Comparison of ENCODE assay signal across 17 cellular contexts in genomic region chr6:44011350-44011925, GRCh38.
DNase-seq lines count a peak whose midpoint lies in the region; ATAC-seq, FAIRE-seq and TF ChIP-seq lines count a peak whose summit lies in the region.
"Had no signal": no experiment of that assay in that cellular context is flagged by ENCODE, and none has a peak within 500 bp of the region (broad histone marks: within the 10 kb centered on the region; RNA-seq: fewer than 3 reads in every experiment).

No MANE protein-coding gene starts in this region.

- no peak overlapping the region for H3K9ac ChIP-seq in kidney (ENCODE audit: low read length in 2 of 2)

- no peak for TF ChIP-seq POLR2A in gastrocnemius medialis (IDR thresholded peaks at IDR 0.05)

- TF ChIP-seq CTCF in gastrocnemius medialis (IDR thresholded peaks at IDR 0.05 in 4 of 5, conservative IDR thresholded peaks at IDR 0.05 in 1 of 5) (no peak), kidney (IDR thresholded peaks at IDR 0.05; ENCODE audit: borderline replicate concordance, extremely low read depth, insufficient read depth) (no peak)

- no peak for ATAC-seq in gastrocnemius medialis

- no peak for FAIRE-seq in kidney (lab: Jason Lieb, UNC)
- FAIRE-seq: small intestine had no signal

- no peaks in the 10 kb centered on the region for H3K27me3 ChIP-seq in gastrocnemius medialis
- H3K27me3 ChIP-seq: vagina had no signal

- H3K4me1 ChIP-seq in gastrocnemius medialis (peaks cover 24 to 28% of the 10 kb centered on the region in 2 donors), kidney (ENCODE audit: control insufficient read depth in 1 of 2, insufficient read depth in 1 of 2, low read depth in 1 of 2, low read length in 2 of 2) (peaks cover 6% of the 10 kb centered on the region in 2 donors)
- H3K4me1 ChIP-seq: vagina had no signal

- in situ Hi-C loops in gastrocnemius medialis (cut with MboI; ENCODE audit: low sequenced_read_pairs in 4 of 4) = no loop called here

- H3K27ac ChIP-seq in gastrocnemius medialis (peak overlapping the region; percentile 36 to 93 (median 68)), kidney (ENCODE audit: low read depth in 2 of 2, low read length in 2 of 2) (peak overlapping the region in 1 of 2 donors; percentile 55)
- H3K27ac ChIP-seq: dorsolateral prefrontal cortex, stomach, vagina had no signal

- H3K4me3 Mint-ChIP-seq in dendritic cell treated with granulocyte-macrophage colony-stimulating factor and Interleukin-4, amounts not matched to agents 40 ng/mL and 50 ng/mL, for 4 days = no peak overlapping the region
- no peak overlapping the region for H3K4me3 Mint-ChIP-seq in activated T-helper 1 cell treated with anti-CD3 and anti-CD28 coated beads, Interleukin-12 subunit alpha, Interleukin-12 subunit beta, Interleukin-2, Interleukin-4 antibody, amounts not matched to agents 30 ng/mL and 10 ng/mL and 1 ng/mL, durations not matched to agents 14 hours and 24 hours and 36 hours
- H3K4me3 Mint-ChIP-seq: activated CD4-positive, alpha-beta T cell treated with anti-CD3 and anti-CD28 coated beads, Interleukin-2, amount 10 ng/mL, durations not matched to agents 7 days and 5 days; activated T-cell treated with anti-CD3 and anti-CD28 coated beads, Interleukin-2, amount 50 U/mL, for 4 hours; neural crest cell; T-helper 2 cell treated with Interferon-gamma antibody and Interleukin-4, amounts not matched to agents 5 μg/mL and 100 μg/mL, for 36 hours had no signal

- H3K36me3 Mint-ChIP-seq in dendritic cell treated with granulocyte-macrophage colony-stimulating factor and Interleukin-4, amounts not matched to agents 40 ng/mL and 50 ng/mL, for 4 days (ENCODE audit: low read depth) = peaks cover 8% of the 10 kb centered on the region
- no peaks in the 10 kb centered on the region for H3K36me3 Mint-ChIP-seq in activated T-helper 1 cell treated with anti-CD3 and anti-CD28 coated beads, Interleukin-12 subunit alpha, Interleukin-12 subunit beta, Interleukin-2, Interleukin-4 antibody, amounts not matched to agents 30 ng/mL and 10 ng/mL and 1 ng/mL, durations not matched to agents 14 hours and 24 hours and 36 hours (ENCODE audit: low read depth)

- intact Hi-C loops in dendritic cell treated with granulocyte-macrophage colony-stimulating factor and Interleukin-4, amounts not matched to agents 40 ng/mL and 50 ng/mL, for 4 days (cut with micrococcal nuclease) = no loop called here
- intact Hi-C loops in gastrocnemius medialis (cut with DNase I; ENCODE audit: low total_unique reads) (no loop called here), kidney (cut with DNase I) (no loop called here)
- intact Hi-C loops in activated T-helper 1 cell treated with anti-CD3 and anti-CD28 coated beads, Interleukin-12 subunit alpha, Interleukin-12 subunit beta, Interleukin-2, Interleukin-4 antibody, amounts not matched to agents 30 ng/mL and 10 ng/mL and 1 ng/mL, durations not matched to agents 14 hours and 24 hours and 36 hours (cut with micrococcal nuclease) = no loop called here

- H3K36me3 ChIP-seq in gastrocnemius medialis = no peaks in the 10 kb centered on the region
- H3K36me3 ChIP-seq in kidney (ENCODE audit: control insufficient read depth in 1 of 2, insufficient read depth in 2 of 2, low read length in 2 of 2) = no peaks in the 10 kb centered on the region
- H3K36me3 ChIP-seq: stomach, vagina had no signal

- H3K9me3 ChIP-seq in gastrocnemius medialis (no peaks in the 10 kb centered on the region), kidney (ENCODE audit: control insufficient read depth in 1 of 2, low read length in 2 of 2) (no peaks in the 10 kb centered on the region)
- H3K9me3 ChIP-seq: stomach, vagina had no signal

- H3K27me3 Mint-ChIP-seq in dendritic cell treated with granulocyte-macrophage colony-stimulating factor and Interleukin-4, amounts not matched to agents 40 ng/mL and 50 ng/mL, for 4 days = peaks cover 45% of the 10 kb centered on the region
- H3K27me3 Mint-ChIP-seq in activated T-helper 1 cell treated with anti-CD3 and anti-CD28 coated beads, Interleukin-12 subunit alpha, Interleukin-12 subunit beta, Interleukin-2, Interleukin-4 antibody, amounts not matched to agents 30 ng/mL and 10 ng/mL and 1 ng/mL, durations not matched to agents 14 hours and 24 hours and 36 hours (ENCODE audit: insufficient read depth) = peaks cover 18% of the 10 kb centered on the region

- no peak overlapping the region for H3K4me3 ChIP-seq in gastrocnemius medialis
- no peak overlapping the region for H3K4me3 ChIP-seq in kidney (ENCODE audit: low read length in 2 of 2)
- H3K4me3 ChIP-seq: dorsolateral prefrontal cortex, stomach, vagina had no signal

- peaks cover 45% of the 10 kb centered on the region for H3K4me1 Mint-ChIP-seq in dendritic cell treated with granulocyte-macrophage colony-stimulating factor and Interleukin-4, amounts not matched to agents 40 ng/mL and 50 ng/mL, for 4 days (ENCODE audit: low read depth)
- no peaks in the 10 kb centered on the region for H3K4me1 Mint-ChIP-seq in activated T-helper 1 cell treated with anti-CD3 and anti-CD28 coated beads, Interleukin-12 subunit alpha, Interleukin-12 subunit beta, Interleukin-2, Interleukin-4 antibody, amounts not matched to agents 30 ng/mL and 10 ng/mL and 1 ng/mL, durations not matched to agents 14 hours and 24 hours and 36 hours (ENCODE audit: low read depth)
- H3K4me1 Mint-ChIP-seq: neural crest cell had no signal

- peaks cover 22% of the 10 kb centered on the region for H3K9me3 Mint-ChIP-seq in dendritic cell treated with granulocyte-macrophage colony-stimulating factor and Interleukin-4, amounts not matched to agents 40 ng/mL and 50 ng/mL, for 4 days
- no peaks in the 10 kb centered on the region for H3K9me3 Mint-ChIP-seq in activated T-helper 1 cell treated with anti-CD3 and anti-CD28 coated beads, Interleukin-12 subunit alpha, Interleukin-12 subunit beta, Interleukin-2, Interleukin-4 antibody, amounts not matched to agents 30 ng/mL and 10 ng/mL and 1 ng/mL, durations not matched to agents 14 hours and 24 hours and 36 hours
- H3K9me3 Mint-ChIP-seq: activated CD4-positive, alpha-beta T cell treated with anti-CD3 and anti-CD28 coated beads, Interleukin-2, amount 10 ng/mL, durations not matched to agents 7 days and 5 days; activated T-cell treated with anti-CD3 and anti-CD28 coated beads, Interleukin-2, amount 50 U/mL, for 4 hours; neural crest cell; T-helper 2 cell treated with Interferon-gamma antibody and Interleukin-4, amounts not matched to agents 5 μg/mL and 100 μg/mL, for 36 hours had no signal

- peak overlapping the region; percentile 33 for H3K27ac Mint-ChIP-seq in dendritic cell treated with granulocyte-macrophage colony-stimulating factor and Interleukin-4, amounts not matched to agents 40 ng/mL and 50 ng/mL, for 4 days
- no peak overlapping the region for H3K27ac Mint-ChIP-seq in activated T-helper 1 cell treated with anti-CD3 and anti-CD28 coated beads, Interleukin-12 subunit alpha, Interleukin-12 subunit beta, Interleukin-2, Interleukin-4 antibody, amounts not matched to agents 30 ng/mL and 10 ng/mL and 1 ng/mL, durations not matched to agents 14 hours and 24 hours and 36 hours
- H3K27ac Mint-ChIP-seq: activated CD4-positive, alpha-beta T cell treated with anti-CD3 and anti-CD28 coated beads, Interleukin-2, amount 10 ng/mL, durations not matched to agents 7 days and 5 days; T-helper 2 cell treated with Interferon-gamma antibody and Interleukin-4, amounts not matched to agents 5 μg/mL and 100 μg/mL, for 36 hours had no signal

- DNase-seq in activated effector memory CD4-positive, alpha-beta T cell treated with anti-CD3 and anti-CD28 coated beads, Interleukin-2, amount 50 U/mL, for 16 hours = peak; percentile 17
- no peak for DNase-seq in activated effector memory CD4-positive, alpha-beta T cell treated with Interleukin-2 at 50 U/mL for 16 hours
- DNase-seq in NCI-H1694 treated with DMSO at 0.1 percent for 48 hours (lab: John Stamatoyannopoulos, UW) = peak; percentile 47
- no peak for DNase-seq in gastrocnemius medialis
- no peak for DNase-seq in NCI-H2227 treated with DMSO at 0.1 percent for 48 hours (lab: John Stamatoyannopoulos, UW)
- DNase-seq in activated T-helper 1 cell treated with anti-CD3 and anti-CD28 coated beads, Interleukin-12 subunit alpha, Interleukin-12 subunit beta, Interleukin-2, Interleukin-4 antibody, amounts not matched to agents 30 ng/mL and 10 ng/mL and 1 ng/mL, durations not matched to agents 14 hours and 24 hours and 36 hours (ENCODE audit: low spot score) = no peak
- no peak for DNase-seq in kidney
- DNase-seq: activated CD4-positive, alpha-beta T cell treated with anti-CD3 and anti-CD28 coated beads, Interleukin-2, amount 10 ng/mL, durations not matched to agents 7 days and 5 days; activated T-cell treated with anti-CD3 and anti-CD28 coated beads, Interleukin-2, amount 50 U/mL, for 4 hours; NCI-H524 treated with DMSO at 0.1 percent for 48 hours; small intestine; stomach had no signal

Comparison
In these comparisons a context has a peak if more than half of its experiments do, and no peak if none do; other contexts are left out.
1. DNase-seq: peak in activated effector memory CD4-positive, alpha-beta T cell treated with anti-CD3 and anti-CD28 coated beads, Interleukin-2, amount 50 U/mL, for 16 hours (single experiment) and NCI-H1694 treated with DMSO at 0.1 percent for 48 hours (single experiment); none in activated effector memory CD4-positive, alpha-beta T cell treated with Interleukin-2 at 50 U/mL for 16 hours (single experiment), gastrocnemius medialis (0 of 2), NCI-H2227 treated with DMSO at 0.1 percent for 48 hours (single experiment), activated T-helper 1 cell treated with anti-CD3 and anti-CD28 coated beads, Interleukin-12 subunit alpha, Interleukin-12 subunit beta, Interleukin-2, Interleukin-4 antibody, amounts not matched to agents 30 ng/mL and 10 ng/mL and 1 ng/mL, durations not matched to agents 14 hours and 24 hours and 36 hours (single experiment) and kidney (single experiment).